ENCODE assay signal across 16 cellular contexts in genomic region chr3:33833408-33834116, GRCh38. TPM values are rescaled to one million over a fixed set of nuclear protein-coding genes. Genes with fewer than 3 reads are reported as not detected.
DNase-seq lines count a peak whose midpoint lies in the region; ATAC-seq and TF ChIP-seq lines count a peak whose summit lies in the region.
"Had no signal": no experiment of that assay in that cellular context is flagged by ENCODE, and none has a peak within 500 bp of the region (broad histone marks: within the 10 kb centered on the region; RNA-seq: fewer than 3 reads in every experiment).

No MANE protein-coding gene starts in this region.

- H3K27me3 Mint-ChIP-seq in activated CD4-positive, alpha-beta T cell treated with anti-CD3 and anti-CD28 coated beads for 36 hours, result no peaks in the 10 kb centered on the region
- H3K27me3 Mint-ChIP-seq in T-helper 17 cell (no peaks in the 10 kb centered on the region), naive B cell (no peaks in the 10 kb centered on the region)

- CTCF ChIA-PET in activated CD4-positive, alpha-beta T cell treated with anti-CD3 and anti-CD28 coated beads for 36 hours (lab: Charles Lee), result no interaction called here

- POLR2A ChIA-PET in activated CD4-positive, alpha-beta T cell treated with anti-CD3 and anti-CD28 coated beads for 36 hours (lab: Charles Lee), result no interaction called here

- H3K36me3 Mint-ChIP-seq in activated CD4-positive, alpha-beta T cell treated with anti-CD3 and anti-CD28 coated beads for 36 hours (ENCODE audit: low read depth), result peaks cover 37% of the 10 kb centered on the region
- peaks cover 14% of the 10 kb centered on the region for H3K36me3 Mint-ChIP-seq in T-helper 17 cell (ENCODE audit: low read depth)
- peaks cover 17 to 22% of the 10 kb centered on the region in 2 donors for H3K36me3 Mint-ChIP-seq in naive B cell

- H3K27ac ChIP-seq in gastrocnemius medialis, result no peak overlapping the region
- H3K27ac ChIP-seq: heart right ventricle, lower lobe of right lung, prostate gland, testis had no signal

- H3K9me3 ChIP-seq in T-helper 17 cell (ENCODE audit: control insufficient read depth, low read length, poor library complexity, severe bottlenecking), result no peaks in the 10 kb centered on the region
- H3K9me3 ChIP-seq in gastrocnemius medialis, result no peaks in the 10 kb centered on the region
- H3K9me3 ChIP-seq: heart right ventricle, lower lobe of right lung, prostate gland, testis had no signal

- no peaks in the 10 kb centered on the region for H3K4me1 ChIP-seq in gastrocnemius medialis
- H3K4me1 ChIP-seq: heart right ventricle, lower lobe of right lung, prostate gland, testis had no signal

- no peak overlapping the region for H3K4me3 ChIP-seq in gastrocnemius medialis
- H3K4me3 ChIP-seq: heart right ventricle, lower lobe of right lung, prostate gland, testis had no signal

- no peak for DNase-seq in activated CD4-positive, alpha-beta T cell treated with anti-CD3 and anti-CD28 coated beads for 36 hours
- DNase-seq in activated CD4-positive, alpha-beta T cell treated with anti-CD3 and anti-CD28 coated beads for 48 hours, result no peak
- no peak for DNase-seq in T-helper 17 cell
- no peak for DNase-seq in naive B cell
- no peak for DNase-seq in UCSD-AML1 (lab: John Stamatoyannopoulos, UW; ENCODE audit: unreplicated experiment)
- no peak for DNase-seq in gastrocnemius medialis
- no peak for DNase-seq in stimulated activated CD4-positive, alpha-beta T cell treated with anti-CD3 and anti-CD28 coated beads, Interleukin-4, amount 100 ng/mL, for 4 hours
- DNase-seq: activated CD4-positive, CD25-positive, alpha-beta regulatory T cell treated with anti-CD3 and anti-CD28 coated beads, Interleukin-2, amount 50 U/mL, for 72 hours; DMS53; heart right ventricle; lower lobe of right lung; NCI-H524 treated with DMSO at 0.1 percent for 48 hours; SHP77; testis had no signal

- ATAC-seq in activated CD4-positive, alpha-beta T cell treated with anti-CD3 and anti-CD28 coated beads for 36 hours, result peak; percentile 60
- peak; percentile 37 for ATAC-seq in GM21717 (IDR thresholded peaks at IDR 0.05; ENCODE audit: unreplicated experiment)
- no peak for ATAC-seq in T-helper 17 cell
- peak; percentile 5 to 18 for ATAC-seq in naive B cell (ENCODE audit: low read depth in 2 of 2)
- no peak for ATAC-seq in gastrocnemius medialis
- ATAC-seq: heart right ventricle, lower lobe of right lung had no signal

- no peak for TF ChIP-seq CTCF in gastrocnemius medialis (IDR thresholded peaks at IDR 0.05 in 4 of 5, conservative IDR thresholded peaks at IDR 0.05 in 1 of 5)

- no peaks in the 10 kb centered on the region for H3K27me3 ChIP-seq in gastrocnemius medialis
- H3K27me3 ChIP-seq: heart right ventricle, testis had no signal

- no peaks in the 10 kb centered on the region for H3K9me3 Mint-ChIP-seq in activated CD4-positive, alpha-beta T cell treated with anti-CD3 and anti-CD28 coated beads for 36 hours (ENCODE audit: low read depth)
- H3K9me3 Mint-ChIP-seq in naive B cell, result peaks cover 0 to 2% (median 0%) of the 10 kb centered on the region in 7 donors

- no peak for TF ChIP-seq POLR2A in gastrocnemius medialis (IDR thresholded peaks at IDR 0.05)

- peak overlapping the region; percentile 39 for H3K27ac Mint-ChIP-seq in activated CD4-positive, alpha-beta T cell treated with anti-CD3 and anti-CD28 coated beads for 36 hours
- H3K27ac Mint-ChIP-seq in T-helper 17 cell (peak overlapping the region; percentile 88), naive B cell (peak overlapping the region; percentile 53 to 97 (median 90))

- H3K4me1 Mint-ChIP-seq in activated CD4-positive, alpha-beta T cell treated with anti-CD3 and anti-CD28 coated beads for 36 hours, result peaks cover 35% of the 10 kb centered on the region
- H3K4me1 Mint-ChIP-seq in T-helper 17 cell (peaks cover 28% of the 10 kb centered on the region), naive B cell (peaks cover 33 to 43% (median 37%) of the 10 kb centered on the region in 3 donors)

- in situ Hi-C loops in gastrocnemius medialis (cut with MboI; ENCODE audit: low sequenced_read_pairs in 4 of 4), result no loop called here

- no peak overlapping the region for H3K4me3 Mint-ChIP-seq in activated CD4-positive, alpha-beta T cell treated with anti-CD3 and anti-CD28 coated beads for 36 hours
- H3K4me3 Mint-ChIP-seq in T-helper 17 cell, result peak overlapping the region; percentile 25
- peak overlapping the region; percentile 1 to 83 (median 66) for H3K4me3 Mint-ChIP-seq in naive B cell

- H3K36me3 ChIP-seq in gastrocnemius medialis, result peaks cover 0 to 40% of the 10 kb centered on the region in 2 donors
- H3K36me3 ChIP-seq: prostate gland had no signal

- intact Hi-C loops in activated CD4-positive, alpha-beta T cell treated with anti-CD3 and anti-CD28 coated beads for 36 hours (cut with DNase I, micrococcal nuclease), result no loop called here
- intact Hi-C loops in gastrocnemius medialis (cut with DNase I; ENCODE audit: low total_unique reads), result no loop called here

RNA-seq across cellular contexts. Expression of gene PDCD6IP, which starts 35.1 kb away (rescaled TPM):
- total RNA-seq in activated CD4-positive, alpha-beta T cell treated with anti-CD3 and anti-CD28 coated beads for 36 hours, result 100 to 1,000 TPM; 141 to 150 TPM
- 100 to 1,000 TPM; 149 to 156 TPM for total RNA-seq in T-helper 17 cell
- polyA plus RNA-seq in naive B cell (ENCODE audit: low read depth in 6 of 6), result 10 to 100 TPM; 48.1 to 97.8 (median 91.0) TPM
- total RNA-seq in gastrocnemius medialis, result 100 to 1,000 TPM in 3 of 4 donors, 10 to 100 TPM in 1; 93.9 to 181 (median 127) TPM

Comparison
In these comparisons a context has a peak if more than half of its experiments do, and no peak if none do; other contexts are left out.
1. ATAC-seq: peak in activated CD4-positive, alpha-beta T cell treated with anti-CD3 and anti-CD28 coated beads for 36 hours (single experiment), GM21717 (single experiment) and naive B cell (2 of 2); none in T-helper 17 cell (single experiment) and gastrocnemius medialis (0 of 2).
2. H3K27ac Mint-ChIP-seq: peak in every context shown above with its lines; median percentile 90 in naive B cell; 88 in T-helper 17 cell; 39 in activated CD4-positive, alpha-beta T cell treated with anti-CD3 and anti-CD28 coated beads for 36 hours.